17 cellular contexts compared by ENCODE assay signal in genomic region chrX:130885508-130885907, GRCh38. TPM values are rescaled to one million over a fixed set of nuclear protein-coding genes. Genes with fewer than 3 reads are reported as not detected.
A peak's percentile ranks its signal among the peaks of the same experiment; 100 is the strongest.
DNase-seq lines count a peak whose midpoint lies in the region; ATAC-seq, FAIRE-seq and TF ChIP-seq lines count a peak whose summit lies in the region.
"Had no signal": no experiment of that assay in that cellular context is flagged by ENCODE, and none has a peak within 500 bp of the region (broad histone marks: within the 10 kb centered on the region; RNA-seq: fewer than 3 reads in every experiment).

No MANE protein-coding gene starts in this region.

- ATAC-seq in naive thymus-derived CD4-positive, alpha-beta T cell: no peak
- ATAC-seq in HG03159 (IDR thresholded peaks at IDR 0.05; ENCODE audit: unreplicated experiment): no peak
- ATAC-seq: GM23338, HCT116, Panc1 had no signal

- no peak for DNase-seq in activated CD4-positive, alpha-beta T cell treated with anti-CD3 and anti-CD28 coated beads, Interleukin-2, amount 10 ng/mL, durations not matched to agents 7 days and 5 days
- DNase-seq in activated CD4-positive, alpha-beta T cell treated with anti-CD3 and anti-CD28 coated beads for 4 hours: no peak
- DNase-seq in astrocyte (ENCODE audit: low read depth) (no peak), NCI-H226 (no peak), AG20443 (ENCODE audit: low spot score) (no peak)
- no peak for DNase-seq in naive thymus-derived CD4-positive, alpha-beta T cell
- DNase-seq: DMS 273 treated with DMSO at 0.1 percent for 48 hours, GF-D8, NCI-H774, Right ventricle myocardium superior had no signal

- H3K9me3 ChIP-seq in KOPT-K1 (ENCODE audit: insufficient read depth, low read length, poor library complexity, severe bottlenecking) (no peaks in the 10 kb centered on the region), astrocyte (ENCODE audit: insufficient read depth, low read depth, low read length) (no peaks in the 10 kb centered on the region)
- no peaks in the 10 kb centered on the region for H3K9me3 ChIP-seq in naive thymus-derived CD4-positive, alpha-beta T cell (ENCODE audit: control insufficient read depth in 2 of 3, low read length in 3 of 3)
- H3K9me3 ChIP-seq: BLaER1 treated with 17β-estradiol and CSF1 and Interleukin-3, amounts not matched to agents 10 nM and 100 nM had no signal

- POLR2A ChIA-PET in activated CD4-positive, alpha-beta T cell treated with anti-CD3 and anti-CD28 coated beads, Interleukin-2, amount 10 ng/mL, durations not matched to agents 7 days and 5 days (lab: Charles Lee): no interaction called here
- POLR2A ChIA-PET in naive thymus-derived CD4-positive, alpha-beta T cell (lab: Charles Lee): no interaction called here

- H3K4me2 ChIP-seq in astrocyte (ENCODE audit: low read length): no peak overlapping the region
- H3K4me2 ChIP-seq: BLaER1 treated with 17β-estradiol and CSF1 and Interleukin-3, amounts not matched to agents 10 nM and 100 nM; GM23338 had no signal

- H3K27me3 Mint-ChIP-seq in activated CD4-positive, alpha-beta T cell treated with anti-CD3 and anti-CD28 coated beads, Interleukin-2, amount 10 ng/mL, durations not matched to agents 7 days and 5 days: no peaks in the 10 kb centered on the region
- no peaks in the 10 kb centered on the region for H3K27me3 Mint-ChIP-seq in astrocyte (ENCODE audit: low read depth, unreplicated experiment)
- no peaks in the 10 kb centered on the region for H3K27me3 Mint-ChIP-seq in naive thymus-derived CD4-positive, alpha-beta T cell

- peak overlapping the region; percentile 20 for H3K27ac ChIP-seq in KOPT-K1 (ENCODE audit: low read depth, low read length, poor library complexity, severe bottlenecking)
- no peak overlapping the region for H3K27ac ChIP-seq in astrocyte (ENCODE audit: low read depth, low read length)
- no peak overlapping the region for H3K27ac ChIP-seq in naive thymus-derived CD4-positive, alpha-beta T cell (ENCODE audit: low read depth, low read length)
- H3K27ac ChIP-seq: BLaER1 treated with 17β-estradiol and CSF1 and Interleukin-3, amounts not matched to agents 10 nM and 100 nM; HL-60 had no signal

- H3K27ac Mint-ChIP-seq in activated CD4-positive, alpha-beta T cell treated with anti-CD3 and anti-CD28 coated beads, Interleukin-2, amount 10 ng/mL, durations not matched to agents 7 days and 5 days: no peak overlapping the region
- H3K27ac Mint-ChIP-seq in astrocyte (ENCODE audit: unreplicated experiment): no peak overlapping the region
- H3K27ac Mint-ChIP-seq in naive thymus-derived CD4-positive, alpha-beta T cell: peak overlapping the region in 6 of 9 donors; percentile 24 to 73 (median 40)
- H3K27ac Mint-ChIP-seq: GM23338 had no signal

- no peak overlapping the region for H3K9ac ChIP-seq in astrocyte (ENCODE audit: low read length)
- H3K9ac ChIP-seq: BLaER1 treated with 17β-estradiol and CSF1 and Interleukin-3, amounts not matched to agents 10 nM and 100 nM had no signal

- no peaks in the 10 kb centered on the region for H3K36me3 Mint-ChIP-seq in activated CD4-positive, alpha-beta T cell treated with anti-CD3 and anti-CD28 coated beads, Interleukin-2, amount 10 ng/mL, durations not matched to agents 7 days and 5 days (ENCODE audit: low read depth)
- H3K36me3 Mint-ChIP-seq in astrocyte (ENCODE audit: low read depth, unreplicated experiment): no peaks in the 10 kb centered on the region
- H3K36me3 Mint-ChIP-seq in naive thymus-derived CD4-positive, alpha-beta T cell: peaks cover 0 to 3% (median 0%) of the 10 kb centered on the region in 5 donors

- intact Hi-C loops in naive thymus-derived CD4-positive, alpha-beta T cell (cut with micrococcal nuclease): no loop called here

- H3K79me2 ChIP-seq in astrocyte (ENCODE audit: insufficient read depth, low read length): no peaks in the 10 kb centered on the region

- no peaks in the 10 kb centered on the region for H3K4me1 ChIP-seq in astrocyte (ENCODE audit: insufficient read depth, low read length)
- peaks cover 0 to 4% of the 10 kb centered on the region in 2 donors for H3K4me1 ChIP-seq in naive thymus-derived CD4-positive, alpha-beta T cell (ENCODE audit: control insufficient read depth in 2 of 2, insufficient read depth in 2 of 2, low read length in 2 of 2)
- H3K4me1 ChIP-seq: BLaER1 treated with 17β-estradiol and CSF1 and Interleukin-3, amounts not matched to agents 10 nM and 100 nM had no signal

- H3K4me1 Mint-ChIP-seq in activated CD4-positive, alpha-beta T cell treated with anti-CD3 and anti-CD28 coated beads, Interleukin-2, amount 10 ng/mL, durations not matched to agents 7 days and 5 days: peaks cover 3% of the 10 kb centered on the region
- peaks cover under 1% of the 10 kb centered on the region for H3K4me1 Mint-ChIP-seq in astrocyte (ENCODE audit: low read depth, unreplicated experiment)
- H3K4me1 Mint-ChIP-seq in naive thymus-derived CD4-positive, alpha-beta T cell: peaks cover 2 to 45% (median 15%) of the 10 kb centered on the region in 7 donors

- H3K36me3 ChIP-seq in KOPT-K1 (ENCODE audit: insufficient read depth, low read length): no peaks in the 10 kb centered on the region
- no peaks in the 10 kb centered on the region for H3K36me3 ChIP-seq in astrocyte (ENCODE audit: insufficient read depth, low read length)
- no peaks in the 10 kb centered on the region for H3K36me3 ChIP-seq in naive thymus-derived CD4-positive, alpha-beta T cell (ENCODE audit: control insufficient read depth in 2 of 3, insufficient read depth in 3 of 3, low read length in 3 of 3)
- H3K36me3 ChIP-seq: BLaER1 treated with 17β-estradiol and CSF1 and Interleukin-3, amounts not matched to agents 10 nM and 100 nM had no signal

- peak; percentile 70 for FAIRE-seq in astrocyte (lab: Jason Lieb, UNC)

- no peak overlapping the region for H2AFZ ChIP-seq in astrocyte (ENCODE audit: low read depth, low read length)
- H2AFZ ChIP-seq: GM23338 had no signal

- H4K20me1 ChIP-seq in astrocyte (ENCODE audit: insufficient read depth, low read length): no peaks in the 10 kb centered on the region

- no peak for TF ChIP-seq CTCF in astrocyte (IDR thresholded peaks at IDR 0.05; ENCODE audit: insufficient read depth, low read depth, low read length)

- no peaks in the 10 kb centered on the region for H3K27me3 ChIP-seq in astrocyte (ENCODE audit: insufficient read depth, low read length)
- H3K27me3 ChIP-seq in naive thymus-derived CD4-positive, alpha-beta T cell (ENCODE audit: control insufficient read depth in 2 of 2, insufficient read depth in 2 of 2, low read length in 2 of 2): no peaks in the 10 kb centered on the region

- no peak overlapping the region for H3K4me3 ChIP-seq in astrocyte (ENCODE audit: insufficient read depth, low read depth, low read length)
- H3K4me3 ChIP-seq in naive thymus-derived CD4-positive, alpha-beta T cell (ENCODE audit: low read length): no peak overlapping the region
- H3K4me3 ChIP-seq: BLaER1 treated with 17β-estradiol and CSF1 and Interleukin-3, amounts not matched to agents 10 nM and 100 nM; GM23338 had no signal

- no peaks in the 10 kb centered on the region for H3K9me3 Mint-ChIP-seq in activated CD4-positive, alpha-beta T cell treated with anti-CD3 and anti-CD28 coated beads, Interleukin-2, amount 10 ng/mL, durations not matched to agents 7 days and 5 days
- no peaks in the 10 kb centered on the region for H3K9me3 Mint-ChIP-seq in astrocyte (ENCODE audit: unreplicated experiment)
- peaks cover 0 to 1% (median 0%) of the 10 kb centered on the region in 11 donors for H3K9me3 Mint-ChIP-seq in naive thymus-derived CD4-positive, alpha-beta T cell
- H3K9me3 Mint-ChIP-seq: GM23338 had no signal

- H3K4me3 Mint-ChIP-seq in activated CD4-positive, alpha-beta T cell treated with anti-CD3 and anti-CD28 coated beads, Interleukin-2, amount 10 ng/mL, durations not matched to agents 7 days and 5 days: peak overlapping the region; percentile 35
- no peak overlapping the region for H3K4me3 Mint-ChIP-seq in astrocyte (ENCODE audit: unreplicated experiment)
- H3K4me3 Mint-ChIP-seq in naive thymus-derived CD4-positive, alpha-beta T cell: peak overlapping the region in 9 of 10 donors; percentile 19 to 81 (median 69)
- H3K4me3 Mint-ChIP-seq: GM23338 had no signal

- CTCF ChIA-PET in activated CD4-positive, alpha-beta T cell treated with anti-CD3 and anti-CD28 coated beads, Interleukin-2, amount 10 ng/mL, durations not matched to agents 7 days and 5 days (lab: Charles Lee): no interaction called here
- CTCF ChIA-PET in naive thymus-derived CD4-positive, alpha-beta T cell (lab: Charles Lee): no interaction called here

RNA-seq across cellular contexts. Expression of gene ENOX2, which starts 17.5 kb away (rescaled TPM):
- total RNA-seq in activated CD4-positive, alpha-beta T cell treated with anti-CD3 and anti-CD28 coated beads, Interleukin-2, amount 10 ng/mL, durations not matched to agents 7 days and 5 days: 10 to 100 TPM; 13.9 to 15.5 TPM
- 9.4 and 11.1 TPM in 2 replicates for total RNA-seq in astrocyte
- 10 to 100 TPM; 10.3 to 15.3 (median 12.1) TPM for total RNA-seq in naive thymus-derived CD4-positive, alpha-beta T cell
- polyA plus RNA-seq in naive thymus-derived CD4-positive, alpha-beta T cell: 10 to 100 TPM; 23.6 to 24.0 TPM

Comparison
In these comparisons a context has a peak if more than half of its experiments do, and no peak if none do; other contexts are left out.
1. H3K27ac Mint-ChIP-seq: peak in naive thymus-derived CD4-positive, alpha-beta T cell (6 of 9); none in activated CD4-positive, alpha-beta T cell treated with anti-CD3 and anti-CD28 coated beads, Interleukin-2, amount 10 ng/mL, durations not matched to agents 7 days and 5 days (single experiment) and astrocyte (single experiment).